1 cellular context compared by ENCODE assay signal in the genomic region with DNA sequence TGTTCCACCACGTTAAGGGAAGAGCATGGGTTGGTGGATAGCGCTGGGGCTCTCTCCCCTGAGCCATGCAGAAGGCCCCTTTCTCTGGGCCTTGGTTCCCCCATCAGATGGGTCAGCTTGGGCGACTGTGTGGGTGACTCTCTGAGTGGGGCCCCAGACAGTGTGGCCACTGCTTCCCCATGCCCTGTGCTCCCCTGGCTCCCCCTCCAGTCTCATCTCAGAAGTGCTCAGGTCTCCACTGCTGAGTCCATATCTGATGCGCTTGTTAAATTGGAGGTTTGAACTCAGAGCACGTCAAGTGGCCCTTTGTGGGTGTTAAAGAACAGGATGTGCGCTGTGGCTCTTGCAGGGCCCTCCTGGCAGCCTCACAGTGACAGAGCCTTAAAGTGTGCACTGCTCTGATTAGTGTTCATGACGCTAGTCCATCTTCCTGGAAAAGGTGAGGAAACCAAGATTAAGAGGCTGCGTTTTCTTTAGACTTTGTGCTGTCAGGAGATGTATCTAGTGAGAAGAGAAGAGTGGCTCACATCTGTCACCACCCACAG.
TF ChIP-seq lines count a peak whose summit lies in the region.

No MANE protein-coding gene starts in this region.

TF ChIP-seq in HCT116, 20 proteins besides CTCF, POLR2A, EP300 and RAD21 (continued from another document):
- TF ChIP-seq TCF7L2 (IDR thresholded peaks at IDR 0.05; ENCODE audit: borderline replicate concordance, extremely low read depth, insufficient read depth, insufficient read length) = no peak
- TF ChIP-seq POLR2AphosphoS5 (IDR thresholded peaks at IDR 0.05; ENCODE audit: low read depth, low read length) = no peak
- no peak for TF ChIP-seq ELF1 (IDR thresholded peaks at IDR 0.05; ENCODE audit: borderline replicate concordance, low read depth)
- TF ChIP-seq, protein P1, sequence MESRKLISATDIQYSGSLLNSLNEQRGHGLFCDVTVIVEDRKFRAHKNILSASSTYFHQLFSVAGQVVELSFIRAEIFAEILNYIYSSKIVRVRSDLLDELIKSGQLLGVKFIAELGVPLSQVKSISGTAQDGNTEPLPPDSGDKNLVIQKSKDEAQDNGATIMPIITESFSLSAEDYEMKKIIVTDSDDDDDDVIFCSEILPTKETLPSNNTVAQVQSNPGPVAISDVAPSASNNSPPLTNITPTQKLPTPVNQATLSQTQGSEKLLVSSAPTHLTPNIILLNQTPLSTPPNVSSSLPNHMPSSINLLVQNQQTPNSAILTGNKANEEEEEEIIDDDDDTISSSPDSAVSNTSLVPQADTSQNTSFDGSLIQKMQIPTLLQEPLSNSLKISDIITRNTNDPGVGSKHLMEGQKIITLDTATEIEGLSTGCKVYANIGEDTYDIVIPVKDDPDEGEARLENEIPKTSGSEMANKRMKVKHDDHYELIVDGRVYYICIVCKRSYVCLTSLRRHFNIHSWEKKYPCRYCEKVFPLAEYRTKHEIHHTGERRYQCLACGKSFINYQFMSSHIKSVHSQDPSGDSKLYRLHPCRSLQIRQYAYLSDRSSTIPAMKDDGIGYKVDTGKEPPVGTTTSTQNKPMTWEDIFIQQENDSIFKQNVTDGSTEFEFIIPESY (IDR thresholded peaks at IDR 0.05; ENCODE audit: extremely low read depth, insufficient replicate concordance, low read length) = no peak
- no peak for TF ChIP-seq ZFX (IDR thresholded peaks at IDR 0.05)
- no peak for TF ChIP-seq EGR1 (IDR thresholded peaks at IDR 0.05; ENCODE audit: low read depth)
- TF ChIP-seq, protein P2, sequence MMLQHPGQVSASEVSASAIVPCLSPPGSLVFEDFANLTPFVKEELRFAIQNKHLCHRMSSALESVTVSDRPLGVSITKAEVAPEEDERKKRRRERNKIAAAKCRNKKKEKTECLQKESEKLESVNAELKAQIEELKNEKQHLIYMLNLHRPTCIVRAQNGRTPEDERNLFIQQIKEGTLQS (IDR thresholded peaks at IDR 0.05) = no peak
- TF ChIP-seq, protein P3, sequence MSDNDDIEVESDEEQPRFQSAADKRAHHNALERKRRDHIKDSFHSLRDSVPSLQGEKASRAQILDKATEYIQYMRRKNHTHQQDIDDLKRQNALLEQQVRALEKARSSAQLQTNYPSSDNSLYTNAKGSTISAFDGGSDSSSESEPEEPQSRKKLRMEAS (IDR thresholded peaks at IDR 0.05) = no peak
- no peak for TF ChIP-seq SP1 (IDR thresholded peaks at IDR 0.05; ENCODE audit: low read depth)
- no peak for TF ChIP-seq FOSL1 (IDR thresholded peaks at IDR 0.05; ENCODE audit: low read depth)
